In the genomic region with DNA sequence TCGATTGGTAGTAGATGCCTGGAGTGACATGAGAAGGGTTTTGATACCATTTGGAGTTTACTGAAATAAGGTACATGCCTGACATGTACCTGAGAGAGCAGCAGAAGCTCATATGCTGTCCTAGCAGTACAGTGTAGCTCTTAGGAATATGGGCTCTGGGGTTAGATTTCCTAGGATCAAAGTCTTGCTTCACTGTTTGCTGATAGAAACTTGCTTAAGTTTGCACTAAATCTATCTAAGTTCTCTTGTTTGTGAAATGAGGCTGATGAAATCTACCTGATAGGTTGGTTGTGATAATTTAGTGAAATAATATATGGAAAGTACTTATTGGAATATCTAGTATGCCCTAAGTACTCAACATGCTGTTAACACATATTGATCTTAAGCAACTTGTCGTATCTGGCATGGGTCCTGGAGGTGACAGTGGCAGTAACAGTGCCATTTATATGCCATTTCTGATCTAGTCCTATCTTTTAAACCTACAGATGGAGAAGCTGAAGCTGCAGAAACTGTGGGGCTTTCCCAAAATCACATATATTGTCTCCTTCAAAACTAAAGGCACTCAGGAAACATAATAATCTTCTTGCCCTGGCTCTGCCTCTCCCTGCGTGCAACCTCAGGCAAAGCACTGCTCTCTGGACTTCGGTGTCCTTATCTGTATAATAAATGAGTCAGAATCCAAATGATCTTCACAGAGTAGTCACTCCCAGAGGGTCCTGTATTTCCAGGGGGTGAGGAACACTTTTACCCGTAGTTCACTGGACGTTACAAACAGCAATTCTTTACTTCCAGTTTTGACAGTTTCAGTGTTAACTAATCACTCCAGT, we compare ENCODE assay signal across 27 cellular contexts.
DNase-seq lines count a peak whose midpoint lies in the region; ATAC-seq and TF ChIP-seq lines count a peak whose summit lies in the region.
"Had no signal": no experiment of that assay in that cellular context is flagged by ENCODE, and none has a peak within 500 bp of the region (broad histone marks: within the 10 kb centered on the region; RNA-seq: fewer than 3 reads in every experiment).

No MANE protein-coding gene starts in this region.

- peaks cover 2% of the 10 kb centered on the region for H3K27me3 Mint-ChIP-seq in GM23338 (ENCODE audit: insufficient read depth, low read depth, poor library complexity)
- no peaks in the 10 kb centered on the region; the same call in 1 of the 2 replicates for H3K27me3 Mint-ChIP-seq in HFFc6 (ENCODE audit: insufficient read depth)
- H3K27me3 Mint-ChIP-seq: activated CD4-positive, alpha-beta T cell treated with anti-CD3 and anti-CD28 coated beads, Interleukin-2, amount 10 ng/mL, durations not matched to agents 24 days and 14 days had no signal

- H3K4me1 Mint-ChIP-seq in GM23338, result no peaks in the 10 kb centered on the region
- no peaks in the 10 kb centered on the region for H3K4me1 Mint-ChIP-seq in HFFc6 (ENCODE audit: low read depth)
- H3K4me1 Mint-ChIP-seq: activated CD4-positive, alpha-beta T cell treated with anti-CD3 and anti-CD28 coated beads, Interleukin-2, amount 10 ng/mL, durations not matched to agents 24 days and 14 days; nephron had no signal

- H3K4me3 ChIP-seq in duodenal mucosa (ENCODE audit: low read depth in 1 of 2, low read length in 2 of 2) (peak overlapping the region; percentile 38 to 48), smooth muscle cell (no peak overlapping the region), GM23338 (no peak overlapping the region)
- H3K4me3 ChIP-seq: BLaER1, breast epithelium, gastrocnemius medialis, GM12878, K562, lung, SJSA1, testis had no signal

- H3K79me2 ChIP-seq in smooth muscle cell (ENCODE audit: low read depth) (no peaks in the 10 kb centered on the region), GM23338 (replicated peaks; ENCODE audit: insufficient read depth) (no peaks in the 10 kb centered on the region)

- H3K4me1 ChIP-seq in duodenal mucosa (ENCODE audit: control insufficient read depth in 1 of 2, insufficient read depth in 2 of 2, low read length in 2 of 2), result peaks cover 13 to 15% of the 10 kb centered on the region in 2 donors
- H3K4me1 ChIP-seq in smooth muscle cell (ENCODE audit: low read depth), result no peaks in the 10 kb centered on the region
- H3K4me1 ChIP-seq in GM23338 (ENCODE audit: insufficient read depth), result peaks cover 5% of the 10 kb centered on the region
- H3K4me1 ChIP-seq: BLaER1, breast epithelium, gastrocnemius medialis, SJSA1, testis had no signal

- no peak overlapping the region for H3K27ac ChIP-seq in duodenal mucosa (ENCODE audit: low read depth, low read length)
- H3K27ac ChIP-seq in smooth muscle cell (ENCODE audit: low read depth), result no peak overlapping the region
- no peak overlapping the region for H3K27ac ChIP-seq in GM23338 (ENCODE audit: low read depth)
- H3K27ac ChIP-seq: BLaER1, breast epithelium, gastrocnemius medialis, SJSA1, testis had no signal

- H3K9me3 Mint-ChIP-seq in GM23338 (peaks cover 77% of the 10 kb centered on the region), HFFc6 (peaks cover 51% of the 10 kb centered on the region)
- H3K9me3 Mint-ChIP-seq: activated CD4-positive, alpha-beta T cell treated with anti-CD3 and anti-CD28 coated beads, Interleukin-2, amount 10 ng/mL, durations not matched to agents 24 days and 14 days had no signal

- ATAC-seq in GM21529 (IDR thresholded peaks at IDR 0.05; ENCODE audit: unreplicated experiment) (peak; percentile 13), HG03039 (IDR thresholded peaks at IDR 0.05; ENCODE audit: unreplicated experiment) (peak; percentile 4), GM23338 (no peak), GM21390 (IDR thresholded peaks at IDR 0.05; ENCODE audit: unreplicated experiment) (no peak)
- ATAC-seq: gastrocnemius medialis, K562 had no signal

- H2AFZ ChIP-seq in smooth muscle cell (ENCODE audit: low read depth) (no peak overlapping the region), GM23338 (no peak overlapping the region)

- DNase-seq in smooth muscle cell (lab: John Stamatoyannopoulos, UW; ENCODE audit: unreplicated experiment) (no peak), GM23338 (ENCODE audit: low spot score) (no peak), HFFc6 (no peak), nucleus accumbens (lab: John Stamatoyannopoulos, UW) (no peak)
- DNase-seq: activated CD4-positive, alpha-beta T cell treated with anti-CD3 and anti-CD28 coated beads, Interleukin-2, amount 10 ng/mL, durations not matched to agents 24 days and 14 days; activated effector memory CD4-positive, alpha-beta T cell treated with Interleukin-2 at 50 U/mL for 16 hours; activated T-cell treated with anti-CD3 and anti-CD28 coated beads, Interleukin-2, amount 50 U/mL, for 1 hour; DMS153; gastrocnemius medialis; HCEC 1CT; NCI-H1092 treated with DMSO at 0.1 percent for 48 hours; NCI-H187; NCI-H446 treated with DMSO at 0.1 percent for 48 hours; NCI-H774; testis had no signal

- H3K9me3 ChIP-seq in duodenal mucosa (ENCODE audit: control insufficient read depth in 1 of 2, low read length in 2 of 2), result no peaks in the 10 kb centered on the region
- no peaks in the 10 kb centered on the region for H3K9me3 ChIP-seq in smooth muscle cell (replicated peaks; ENCODE audit: low read depth)
- H3K9me3 ChIP-seq: BLaER1, gastrocnemius medialis, SJSA1, testis had no signal

- no peak for TF ChIP-seq CTCF in smooth muscle cell (IDR thresholded peaks at IDR 0.05; ENCODE audit: borderline replicate concordance, insufficient read depth, poor library complexity, severe bottlenecking)
- no peak for TF ChIP-seq CTCF in GM23338 (conservative IDR thresholded peaks at IDR 0.05; ENCODE audit: low read depth in 2 of 2)
- TF ChIP-seq CTCF in HFFc6 (IDR thresholded peaks at IDR 0.05), result no peak

- H3K9ac ChIP-seq in duodenal mucosa (ENCODE audit: low read depth in 1 of 2, low read length in 2 of 2), result peak overlapping the region in 1 of 2 donors; percentile 12
- H3K9ac ChIP-seq in smooth muscle cell (ENCODE audit: low read depth), result no peak overlapping the region
- H3K9ac ChIP-seq: BLaER1 had no signal

- peaks cover 10% of the 10 kb centered on the region; the same call in 1 of the 3 replicates for H3K36me3 Mint-ChIP-seq in GM23338 (ENCODE audit: low read depth)
- no peaks in the 10 kb centered on the region for H3K36me3 Mint-ChIP-seq in HFFc6 (ENCODE audit: low read depth)

- no peaks in the 10 kb centered on the region for H3K36me3 ChIP-seq in duodenal mucosa (ENCODE audit: control insufficient read depth in 1 of 2, insufficient read depth in 2 of 2, low read length in 2 of 2)
- H3K36me3 ChIP-seq in smooth muscle cell (ENCODE audit: low read depth), result no peaks in the 10 kb centered on the region
- H3K36me3 ChIP-seq in GM23338 (ENCODE audit: insufficient read depth), result no peaks in the 10 kb centered on the region
- H3K36me3 ChIP-seq: BLaER1, breast epithelium, gastrocnemius medialis, SJSA1 had no signal

- H3K4me2 ChIP-seq in smooth muscle cell (peak overlapping the region; percentile 63), GM23338 (no peak overlapping the region)
- H3K4me2 ChIP-seq: BLaER1 had no signal

- H3K27ac Mint-ChIP-seq in GM23338, result no peak overlapping the region
- no peak overlapping the region for H3K27ac Mint-ChIP-seq in HFFc6
- H3K27ac Mint-ChIP-seq: activated CD4-positive, alpha-beta T cell treated with anti-CD3 and anti-CD28 coated beads, Interleukin-2, amount 10 ng/mL, durations not matched to agents 24 days and 14 days; activated naive CD4-positive, alpha-beta T cell treated with anti-CD3 and anti-CD28 coated beads, Interleukin-2, amount 50 U/mL, for 72 hours; nephron had no signal

- no peaks in the 10 kb centered on the region for H3F3A ChIP-seq in smooth muscle cell (ENCODE audit: low read depth)
- H3F3A ChIP-seq in GM23338 (replicated peaks; ENCODE audit: low read depth), result no peaks in the 10 kb centered on the region

- no peaks in the 10 kb centered on the region for H4K20me1 ChIP-seq in smooth muscle cell (ENCODE audit: low read depth)
- H4K20me1 ChIP-seq in GM23338 (replicated peaks; ENCODE audit: insufficient read depth), result no peaks in the 10 kb centered on the region
- H4K20me1 ChIP-seq: BLaER1 had no signal

- H3K4me3 Mint-ChIP-seq in GM23338 (no peak overlapping the region), HFFc6 (no peak overlapping the region)
- H3K4me3 Mint-ChIP-seq: activated CD4-positive, alpha-beta T cell treated with anti-CD3 and anti-CD28 coated beads, Interleukin-2, amount 10 ng/mL, durations not matched to agents 24 days and 14 days; nephron had no signal

- 40% methylated on average over 6 of the region's 6 CpGs for WGBS in smooth muscle cell (ENCODE audit: low lambda C conversion rate)

- no peaks in the 10 kb centered on the region for H3K27me3 ChIP-seq in duodenal mucosa (ENCODE audit: control insufficient read depth in 1 of 2, insufficient read depth in 2 of 2, low read length in 2 of 2)
- H3K27me3 ChIP-seq in smooth muscle cell (ENCODE audit: low read depth), result no peaks in the 10 kb centered on the region
- H3K27me3 ChIP-seq in GM23338 (ENCODE audit: insufficient read depth), result no peaks in the 10 kb centered on the region
- H3K27me3 ChIP-seq: BLaER1, breast epithelium, gastrocnemius medialis, SJSA1, testis had no signal

- H3K9me2 ChIP-seq in GM23338 (ENCODE audit: insufficient read depth), result no peaks in the 10 kb centered on the region

TF ChIP-seq in GM23338, 12 proteins besides CTCF, POLR2A, EP300 and RAD21 (continues in another document):
- TF ChIP-seq ZNF114 (CRISPR knock-in tag; IDR thresholded peaks at IDR 0.05) (no peak), CREB1 (CRISPR knock-in tag; IDR thresholded peaks at IDR 0.05; ENCODE audit: low read depth) (no peak)
- TF ChIP-seq, protein P1, sequence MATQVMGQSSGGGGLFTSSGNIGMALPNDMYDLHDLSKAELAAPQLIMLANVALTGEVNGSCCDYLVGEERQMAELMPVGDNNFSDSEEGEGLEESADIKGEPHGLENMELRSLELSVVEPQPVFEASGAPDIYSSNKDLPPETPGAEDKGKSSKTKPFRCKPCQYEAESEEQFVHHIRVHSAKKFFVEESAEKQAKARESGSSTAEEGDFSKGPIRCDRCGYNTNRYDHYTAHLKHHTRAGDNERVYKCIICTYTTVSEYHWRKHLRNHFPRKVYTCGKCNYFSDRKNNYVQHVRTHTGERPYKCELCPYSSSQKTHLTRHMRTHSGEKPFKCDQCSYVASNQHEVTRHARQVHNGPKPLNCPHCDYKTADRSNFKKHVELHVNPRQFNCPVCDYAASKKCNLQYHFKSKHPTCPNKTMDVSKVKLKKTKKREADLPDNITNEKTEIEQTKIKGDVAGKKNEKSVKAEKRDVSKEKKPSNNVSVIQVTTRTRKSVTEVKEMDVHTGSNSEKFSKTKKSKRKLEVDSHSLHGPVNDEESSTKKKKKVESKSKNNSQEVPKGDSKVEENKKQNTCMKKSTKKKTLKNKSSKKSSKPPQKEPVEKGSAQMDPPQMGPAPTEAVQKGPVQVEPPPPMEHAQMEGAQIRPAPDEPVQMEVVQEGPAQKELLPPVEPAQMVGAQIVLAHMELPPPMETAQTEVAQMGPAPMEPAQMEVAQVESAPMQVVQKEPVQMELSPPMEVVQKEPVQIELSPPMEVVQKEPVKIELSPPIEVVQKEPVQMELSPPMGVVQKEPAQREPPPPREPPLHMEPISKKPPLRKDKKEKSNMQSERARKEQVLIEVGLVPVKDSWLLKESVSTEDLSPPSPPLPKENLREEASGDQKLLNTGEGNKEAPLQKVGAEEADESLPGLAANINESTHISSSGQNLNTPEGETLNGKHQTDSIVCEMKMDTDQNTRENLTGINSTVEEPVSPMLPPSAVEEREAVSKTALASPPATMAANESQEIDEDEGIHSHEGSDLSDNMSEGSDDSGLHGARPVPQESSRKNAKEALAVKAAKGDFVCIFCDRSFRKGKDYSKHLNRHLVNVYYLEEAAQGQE (IDR thresholded peaks at IDR 0.05; ENCODE audit: unreplicated experiment), result no peak

Comparison
In these comparisons a context has a peak if more than half of its experiments do, and no peak if none do; other contexts are left out.
1. ATAC-seq: peak in GM21529 (single experiment) and HG03039 (single experiment); none in GM23338 (single experiment) and GM21390 (single experiment).
2. H3K4me3 ChIP-seq: peak in duodenal mucosa (2 of 2); none in smooth muscle cell (single experiment) and GM23338 (single experiment).